ENCODE assay signal across 14 cellular contexts in the genomic region with DNA sequence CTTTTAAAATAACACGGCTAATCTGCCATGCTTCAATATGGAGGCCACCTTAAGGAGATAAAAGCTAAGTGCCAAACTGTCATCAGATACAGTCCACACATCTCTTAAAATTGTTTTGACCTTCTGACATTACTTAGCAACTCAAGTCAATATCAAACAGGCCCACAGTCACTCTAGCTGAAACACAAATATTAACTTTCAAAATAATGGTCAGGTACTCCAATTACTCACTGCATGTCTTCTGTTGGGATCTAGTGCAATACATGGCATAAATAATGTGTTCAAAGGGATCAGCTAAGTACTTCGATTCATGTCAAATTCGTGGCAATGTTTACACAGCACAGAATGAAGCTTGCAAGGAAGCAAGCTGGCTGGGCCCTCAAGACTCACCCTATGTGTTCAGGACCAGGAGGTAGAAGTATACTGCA.
A peak's percentile ranks its signal among the peaks of the same experiment; 100 is the strongest.
DNase-seq lines count a peak whose midpoint lies in the region; ATAC-seq, FAIRE-seq and TF ChIP-seq lines count a peak whose summit lies in the region.
"Had no signal": no experiment of that assay in that cellular context is flagged by ENCODE, and none has a peak within 500 bp of the region (broad histone marks: within the 10 kb centered on the region; RNA-seq: fewer than 3 reads in every experiment).

No MANE protein-coding gene starts in this region.

- no peak for TF ChIP-seq CTCF in left ventricle myocardium inferior (IDR thresholded peaks at IDR 0.05; ENCODE audit: borderline replicate concordance)

- ATAC-seq in Right ventricle myocardium inferior (peak; percentile 56), HG03378 (IDR thresholded peaks at IDR 0.05; ENCODE audit: unreplicated experiment) (no peak)
- ATAC-seq: natural killer cell treated with Interleukin-12 subunit alpha and Interleukin-12 subunit beta and Interleukin-15 and Interleukin-18, amount 100 ng/mL, for 72 hours; WTC11 had no signal

- H3K9me3 ChIP-seq in left ventricle myocardium inferior (replicated peaks) = no peaks in the 10 kb centered on the region
- H3K9me3 ChIP-seq: Peyer's patch, thoracic aorta had no signal

- peaks cover 70% of the 10 kb centered on the region for H3K4me1 ChIP-seq in left ventricle myocardium inferior
- H3K4me1 ChIP-seq: Peyer's patch had no signal

- FAIRE-seq in urothelium cell line (lab: Jason Lieb, UNC) = peak; percentile 13

- no peak overlapping the region for H3K4me3 ChIP-seq in left ventricle myocardium inferior
- H3K4me3 ChIP-seq: Peyer's patch, thoracic aorta had no signal

- no peak for DNase-seq in Right ventricle myocardium inferior (ENCODE audit: missing footprints)
- DNase-seq in cardiac septum (ENCODE audit: low spot score) = no peak
- DNase-seq in NCI-H748 treated with DMSO at 0.1 percent for 48 hours (lab: John Stamatoyannopoulos, UW) = peak; percentile 57
- DNase-seq in left ventricle myocardium inferior = no peak
- DNase-seq in urothelium cell line (ENCODE audit: low spot score) = no peak
- no peak for DNase-seq in NK-92 (lab: John Stamatoyannopoulos, UW; ENCODE audit: unreplicated experiment)
- DNase-seq in cerebellum (ENCODE audit: low spot score) = no peak
- DNase-seq: effector memory CD4-positive, alpha-beta T cell; NCI-H2171 treated with DMSO at 0.1 percent for 48 hours; Peyer's patch had no signal

- H3K27ac ChIP-seq in left ventricle myocardium inferior (replicated peaks) = peak overlapping the region; percentile 62
- H3K27ac ChIP-seq: Peyer's patch, thoracic aorta had no signal

- intact Hi-C loops in Right ventricle myocardium inferior (cut with DNase I) (no loop called here), cardiac septum (cut with DNase I) (no loop called here), left ventricle myocardium inferior (cut with micrococcal nuclease) (no loop called here)

- no peaks in the 10 kb centered on the region for H3K27me3 ChIP-seq in left ventricle myocardium inferior (ENCODE audit: low read depth)
- H3K27me3 ChIP-seq: Peyer's patch had no signal

- no peaks in the 10 kb centered on the region for H3K36me3 ChIP-seq in left ventricle myocardium inferior
- H3K36me3 ChIP-seq: Peyer's patch, thoracic aorta had no signal
